In the genomic region with DNA sequence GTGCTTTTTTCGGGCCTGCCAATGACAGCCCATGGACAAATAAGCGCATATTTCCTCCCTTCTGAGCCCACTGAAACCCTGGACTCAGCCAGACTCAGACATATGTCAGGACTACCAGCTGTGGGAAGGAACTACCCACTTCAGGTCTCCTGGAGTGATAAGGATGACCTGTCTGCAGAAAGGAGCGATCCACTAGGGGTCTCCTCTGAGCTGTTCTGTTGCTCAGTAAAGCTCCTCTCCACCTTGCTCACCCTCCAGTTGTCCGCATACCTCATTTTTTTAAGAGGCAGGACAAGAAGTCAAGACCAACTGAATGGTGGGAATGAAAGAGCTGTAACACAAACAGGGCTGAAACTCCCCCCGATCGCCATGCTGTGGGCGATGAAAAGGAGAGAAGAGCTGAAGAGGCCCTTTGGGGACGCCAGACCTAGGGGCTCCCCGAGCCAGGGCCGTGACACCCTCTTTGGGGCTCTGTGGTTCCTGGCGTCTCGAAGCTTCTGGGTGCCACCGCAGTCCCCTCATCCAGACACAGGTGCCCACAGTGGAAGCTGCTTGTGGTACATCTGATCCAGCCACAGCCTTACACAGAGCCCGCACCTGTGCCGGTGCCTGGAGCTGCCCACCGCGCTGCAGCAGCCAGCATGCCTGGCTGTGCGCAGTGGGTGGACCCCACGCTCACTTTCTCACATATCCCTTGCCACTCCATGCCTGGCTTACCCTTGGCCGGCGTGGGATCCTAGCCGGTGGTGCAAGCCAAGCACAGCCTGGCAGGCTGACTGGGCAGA, we compare ENCODE assay signal across 1 cellular context.
TF ChIP-seq lines count a peak whose summit lies in the region.

No MANE protein-coding gene starts in this region.

TF ChIP-seq in H1, 55 proteins besides CTCF, POLR2A, EP300 and RAD21 (continued from another document):
- TF ChIP-seq PHF8 (conservative IDR thresholded peaks at IDR 0.05; ENCODE audit: low read depth, low read length), result no peak
TF ChIP-seq in H1: peak in this region for 1.
